1 cellular context compared by ENCODE assay signal in the genomic region with DNA sequence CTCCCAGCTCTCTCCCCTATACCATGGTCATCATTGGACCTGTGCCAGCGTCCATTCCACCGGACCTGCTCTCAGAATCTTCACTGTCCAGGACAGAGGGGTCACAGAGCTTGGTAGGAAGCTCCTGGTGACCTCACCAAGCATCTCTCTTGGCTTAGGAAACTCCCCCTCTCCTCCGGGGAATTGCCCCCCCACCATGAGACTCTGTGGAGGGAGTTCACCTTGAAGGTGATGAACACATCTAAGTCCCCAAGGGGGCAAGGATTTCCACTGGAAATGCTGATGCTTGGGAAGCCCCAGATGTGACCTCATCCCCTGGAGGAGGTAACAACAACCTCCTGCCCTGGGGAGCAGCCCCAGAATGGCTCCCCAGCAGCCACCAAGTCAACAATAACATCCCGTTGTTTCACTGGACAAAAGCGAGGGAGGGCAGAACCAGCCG.
TF ChIP-seq lines count a peak whose summit lies in the region.

No MANE protein-coding gene starts in this region.

TF ChIP-seq in IMR-90, 13 proteins besides CTCF, POLR2A, EP300 and RAD21:
- TF ChIP-seq, protein P1, sequence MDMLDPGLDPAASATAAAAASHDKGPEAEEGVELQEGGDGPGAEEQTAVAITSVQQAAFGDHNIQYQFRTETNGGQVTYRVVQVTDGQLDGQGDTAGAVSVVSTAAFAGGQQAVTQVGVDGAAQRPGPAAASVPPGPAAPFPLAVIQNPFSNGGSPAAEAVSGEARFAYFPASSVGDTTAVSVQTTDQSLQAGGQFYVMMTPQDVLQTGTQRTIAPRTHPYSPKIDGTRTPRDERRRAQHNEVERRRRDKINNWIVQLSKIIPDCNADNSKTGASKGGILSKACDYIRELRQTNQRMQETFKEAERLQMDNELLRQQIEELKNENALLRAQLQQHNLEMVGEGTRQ (IDR thresholded peaks at IDR 0.05; ENCODE audit: low read depth, low read length): no peak
- TF ChIP-seq, protein P2, sequence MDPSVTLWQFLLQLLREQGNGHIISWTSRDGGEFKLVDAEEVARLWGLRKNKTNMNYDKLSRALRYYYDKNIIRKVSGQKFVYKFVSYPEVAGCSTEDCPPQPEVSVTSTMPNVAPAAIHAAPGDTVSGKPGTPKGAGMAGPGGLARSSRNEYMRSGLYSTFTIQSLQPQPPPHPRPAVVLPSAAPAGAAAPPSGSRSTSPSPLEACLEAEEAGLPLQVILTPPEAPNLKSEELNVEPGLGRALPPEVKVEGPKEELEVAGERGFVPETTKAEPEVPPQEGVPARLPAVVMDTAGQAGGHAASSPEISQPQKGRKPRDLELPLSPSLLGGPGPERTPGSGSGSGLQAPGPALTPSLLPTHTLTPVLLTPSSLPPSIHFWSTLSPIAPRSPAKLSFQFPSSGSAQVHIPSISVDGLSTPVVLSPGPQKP (IDR thresholded peaks at IDR 0.05; ENCODE audit: borderline replicate concordance, low read depth, low read length): no peak
- TF ChIP-seq FOS (IDR thresholded peaks at IDR 0.05; ENCODE audit: low read depth, low read length): no peak
- TF ChIP-seq RFX5 (IDR thresholded peaks at IDR 0.05; ENCODE audit: low read depth, low read length): no peak
- TF ChIP-seq RCOR1 (IDR thresholded peaks at IDR 0.05; ENCODE audit: insufficient replicate concordance, low read length): no peak
- no peak for TF ChIP-seq CHD1 (IDR thresholded peaks at IDR 0.05; ENCODE audit: low read depth, low read length)
- no peak for TF ChIP-seq NFE2L2 (IDR thresholded peaks at IDR 0.05; ENCODE audit: low read depth, low read length)
- no peak for TF ChIP-seq MAFK (IDR thresholded peaks at IDR 0.05; ENCODE audit: low read depth, low read length)
- TF ChIP-seq CEBPB (IDR thresholded peaks at IDR 0.05; ENCODE audit: low read depth, low read length): no peak
- TF ChIP-seq SMC3 (IDR thresholded peaks at IDR 0.05; ENCODE audit: low read depth, low read length): no peak
- no peak for TF ChIP-seq MXI1 (IDR thresholded peaks at IDR 0.05; ENCODE audit: borderline replicate concordance, low read depth, low read length)
- no peak for TF ChIP-seq MAZ (IDR thresholded peaks at IDR 0.05; ENCODE audit: borderline replicate concordance, low read depth, low read length)
- TF ChIP-seq BHLHE40 (IDR thresholded peaks at IDR 0.05; ENCODE audit: low read depth, low read length): no peak
